Comparison of ENCODE assay signal across 10 cellular contexts in genomic region chr10:79179404-79180309, GRCh38.
A peak's percentile ranks its signal among the peaks of the same experiment; 100 is the strongest.
DNase-seq lines count a peak whose midpoint lies in the region; ATAC-seq and TF ChIP-seq lines count a peak whose summit lies in the region.
"Had no signal": no experiment of that assay in that cellular context is flagged by ENCODE, and none has a peak within 500 bp of the region (broad histone marks: within the 10 kb centered on the region; RNA-seq: fewer than 3 reads in every experiment).

No MANE protein-coding gene starts in this region.

- TF ChIP-seq CTCF in tibial artery (IDR thresholded peaks at IDR 0.05) (no peak), lower leg skin (IDR thresholded peaks at IDR 0.05) (no peak)

- no peak for TF ChIP-seq POLR2A in lower leg skin (IDR thresholded peaks at IDR 0.05)

- peaks cover 95% of the 10 kb centered on the region for H3K4me1 ChIP-seq in SJCRH30
- peaks cover 0 to 87% (median 55%) of the 10 kb centered on the region in 4 donors for H3K4me1 ChIP-seq in tibial artery

- intact Hi-C loops in head of caudate nucleus (cut with DNase I) (no loop called here), tibial artery (cut with DNase I; ENCODE audit: low total_unique reads) (no loop called here), lower leg skin (cut with DNase I; ENCODE audit: low total_unique reads) (no loop called here)

- H3K36me3 ChIP-seq in SJCRH30: no peaks in the 10 kb centered on the region; the same call in 1 of the 2 replicates
- peaks cover 0 to 8% (median 8%) of the 10 kb centered on the region in 3 donors for H3K36me3 ChIP-seq in tibial artery

- no peak for ATAC-seq in HG02678 (IDR thresholded peaks at IDR 0.05; ENCODE audit: unreplicated experiment)

- H3K9me3 ChIP-seq in SJCRH30 (replicated peaks): no peaks in the 10 kb centered on the region
- H3K9me3 ChIP-seq in tibial artery: no peaks in the 10 kb centered on the region

- H3K4me3 ChIP-seq in SJCRH30: no peak overlapping the region
- H3K4me3 ChIP-seq in tibial artery: no peak overlapping the region
- H3K4me3 ChIP-seq in lower leg skin (ENCODE audit: low read depth, poor library complexity, severe bottlenecking): no peak overlapping the region

- WGBS in lower leg skin, 2 donors: 72 to 78% methylated on average over 14 of the region's 14 CpGs

- H3K27ac ChIP-seq in SJCRH30 (peak overlapping the region; percentile 58; the same call in 1 of the 2 replicates), tibial artery (peak overlapping the region; percentile 0 to 31)
- H3K27ac ChIP-seq: KMS-11 had no signal

- H3K27me3 ChIP-seq in SJCRH30 (no peaks in the 10 kb centered on the region), tibial artery (no peaks in the 10 kb centered on the region)

- DNase-seq in NCI-H2171 treated with DMSO at 0.1 percent for 48 hours (lab: John Stamatoyannopoulos, UW) (peak; percentile 22), NCI-H2171 (lab: John Stamatoyannopoulos, UW) (no peak), SJCRH30 (peak in 1 of 2 experiments; percentile 59), head of caudate nucleus (peak in 22 of 42 donors; percentile 27 to 72 (median 46)), tibial artery (no peak), lower leg skin (ENCODE audit: low spot score in 2 of 2) (no peak), HPDE6-E6E7 (ENCODE audit: extremely low spot score) (no peak)
- DNase-seq: activated B cell treated with CpG ODN at 0.5 μM for 24 hours had no signal

Comparison
In these comparisons a context has a peak if more than half of its experiments do, and no peak if none do; other contexts are left out.
1. DNase-seq: peak in NCI-H2171 treated with DMSO at 0.1 percent for 48 hours (single experiment) and head of caudate nucleus (22 of 42); none in NCI-H2171 (single experiment), tibial artery (0 of 2), lower leg skin (0 of 2) and HPDE6-E6E7 (single experiment).